Comparison of ENCODE assay signal across 8 cellular contexts in the genomic region with DNA sequence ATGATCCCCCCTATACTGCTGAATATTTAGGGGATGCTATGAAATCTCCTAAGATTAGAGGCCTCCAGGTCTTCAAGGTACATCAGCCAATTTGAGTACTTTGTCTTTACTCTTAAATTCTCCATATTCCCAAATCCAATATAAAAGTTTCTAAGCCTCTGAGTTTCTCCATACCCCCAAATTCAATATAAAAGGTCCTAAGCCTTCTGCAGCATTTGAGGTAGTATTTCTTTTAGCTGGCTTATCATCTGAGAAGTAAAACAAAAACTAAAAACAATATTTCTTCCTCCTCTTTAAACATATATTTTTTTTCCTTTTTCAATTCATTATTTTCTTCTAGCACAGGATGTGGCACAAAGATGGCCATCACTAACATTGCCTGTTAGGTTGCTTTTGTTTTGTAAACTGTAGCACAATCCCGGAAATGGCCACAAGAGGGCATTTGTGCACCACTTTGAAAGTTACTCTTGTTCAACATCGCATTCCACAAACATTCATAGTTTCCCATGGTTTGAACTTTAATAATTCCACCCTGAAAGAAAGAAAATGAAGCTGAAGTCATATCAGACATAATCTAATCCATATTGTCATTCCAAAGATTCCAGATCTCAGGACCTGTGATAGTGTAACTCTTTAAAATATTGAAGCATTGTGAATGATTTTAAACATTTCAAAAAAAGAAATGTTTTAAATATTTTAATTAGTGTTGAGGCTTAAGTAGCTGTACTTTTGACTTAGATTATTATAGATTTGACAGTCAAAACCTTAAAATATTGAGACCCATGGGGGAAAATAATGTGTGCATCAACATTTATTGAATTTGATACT. TPM values are rescaled to one million over a fixed set of nuclear protein-coding genes. Genes with fewer than 3 reads are reported as not detected.
DNase-seq lines count a peak whose midpoint lies in the region; ATAC-seq and TF ChIP-seq lines count a peak whose summit lies in the region.

No MANE protein-coding gene starts in this region.

- no peaks in the 10 kb centered on the region for H4K20me1 ChIP-seq in neural progenitor cell (ENCODE audit: low read depth)

- ATAC-seq in HG02759 (IDR thresholded peaks at IDR 0.05; ENCODE audit: unreplicated experiment) (peak; percentile 89), upper lobe of left lung (ENCODE audit: low FRiP score in 2 of 2) (peak; percentile 63 to 76)
- ATAC-seq in activated CD8-positive, alpha-beta T cell treated with anti-CD3 and anti-CD28 coated beads, Interleukin-2, amount 10 ng/mL, durations not matched to agents 7 days and 5 days: no peak

- H3K4me1 ChIP-seq in neural progenitor cell (peaks cover 8% of the 10 kb centered on the region), upper lobe of left lung (no peaks in the 10 kb centered on the region)

- no peaks in the 10 kb centered on the region for H3F3A ChIP-seq in neural progenitor cell (ENCODE audit: low read depth)

- TF ChIP-seq CTCF in GM12872 (IDR thresholded peaks at IDR 0.05; ENCODE audit: insufficient read depth, low read depth, low read length) (peak; percentile 79), neural progenitor cell (IDR thresholded peaks at IDR 0.05) (peak; percentile 92), upper lobe of left lung (IDR thresholded peaks at IDR 0.05) (peak; percentile 59 to 83 (median 71))

- TF ChIP-seq EP300 in upper lobe of left lung (IDR thresholded peaks at IDR 0.05): no peak

- DNase-seq in AG08396 (ENCODE audit: low spot score) (peak; percentile 48), NCI-H1092 treated with DMSO at 0.1 percent for 48 hours (lab: John Stamatoyannopoulos, UW) (peak; percentile 4), fibroblast of gingiva (ENCODE audit: low read depth) (peak; percentile 36), neural progenitor cell (ENCODE audit: low spot score) (peak; percentile 73), upper lobe of left lung (peak in 1 of 2 donors; percentile 65)
- DNase-seq in activated CD8-positive, alpha-beta T cell treated with anti-CD3 and anti-CD28 coated beads, Interleukin-2, amount 10 ng/mL, durations not matched to agents 7 days and 5 days: peak; percentile 68

- H3K4me3 Mint-ChIP-seq in activated CD8-positive, alpha-beta T cell treated with anti-CD3 and anti-CD28 coated beads, Interleukin-2, amount 10 ng/mL, durations not matched to agents 7 days and 5 days: no peak overlapping the region
- no peak overlapping the region for H3K4me3 Mint-ChIP-seq in neural progenitor cell

- H3K4me3 ChIP-seq in neural progenitor cell: no peak overlapping the region
- no peak overlapping the region for H3K4me3 ChIP-seq in upper lobe of left lung

- H3K4me1 Mint-ChIP-seq in activated CD8-positive, alpha-beta T cell treated with anti-CD3 and anti-CD28 coated beads, Interleukin-2, amount 10 ng/mL, durations not matched to agents 7 days and 5 days (ENCODE audit: low read depth): no peaks in the 10 kb centered on the region
- no peaks in the 10 kb centered on the region for H3K4me1 Mint-ChIP-seq in neural progenitor cell

- no peak overlapping the region for H3K9ac ChIP-seq in neural progenitor cell

- no peak for TF ChIP-seq POLR2A in upper lobe of left lung (IDR thresholded peaks at IDR 0.05)

- H3K27ac ChIP-seq in neural progenitor cell: no peak overlapping the region
- no peak overlapping the region for H3K27ac ChIP-seq in upper lobe of left lung

- H3K9me3 Mint-ChIP-seq in activated CD8-positive, alpha-beta T cell treated with anti-CD3 and anti-CD28 coated beads, Interleukin-2, amount 10 ng/mL, durations not matched to agents 7 days and 5 days (ENCODE audit: insufficient read depth): no peaks in the 10 kb centered on the region
- no peaks in the 10 kb centered on the region for H3K9me3 Mint-ChIP-seq in neural progenitor cell

- H3K9me3 ChIP-seq in neural progenitor cell (ENCODE audit: low read depth) (no peaks in the 10 kb centered on the region), upper lobe of left lung (no peaks in the 10 kb centered on the region)

- WGBS in upper lobe of left lung, 2 donors: 0 to 2% methylated on average over 2 of the region's 2 CpGs

- no peaks in the 10 kb centered on the region for H3K36me3 Mint-ChIP-seq in activated CD8-positive, alpha-beta T cell treated with anti-CD3 and anti-CD28 coated beads, Interleukin-2, amount 10 ng/mL, durations not matched to agents 7 days and 5 days (ENCODE audit: low read depth)
- H3K36me3 Mint-ChIP-seq in neural progenitor cell: no peaks in the 10 kb centered on the region

- no peak overlapping the region for H3K27ac Mint-ChIP-seq in activated CD8-positive, alpha-beta T cell treated with anti-CD3 and anti-CD28 coated beads, Interleukin-2, amount 10 ng/mL, durations not matched to agents 7 days and 5 days
- H3K27ac Mint-ChIP-seq in neural progenitor cell: no peak overlapping the region

- no peaks in the 10 kb centered on the region for H3K79me2 ChIP-seq in neural progenitor cell (ENCODE audit: low read depth)

- peaks cover 12% of the 10 kb centered on the region for H3K27me3 Mint-ChIP-seq in activated CD8-positive, alpha-beta T cell treated with anti-CD3 and anti-CD28 coated beads, Interleukin-2, amount 10 ng/mL, durations not matched to agents 7 days and 5 days (ENCODE audit: low read depth)
- no peaks in the 10 kb centered on the region for H3K27me3 Mint-ChIP-seq in neural progenitor cell (ENCODE audit: insufficient read depth, low read depth)

- H3K36me3 ChIP-seq in neural progenitor cell: no peaks in the 10 kb centered on the region
- H3K36me3 ChIP-seq in upper lobe of left lung: no peaks in the 10 kb centered on the region

- POLR2A ChIA-PET in activated CD8-positive, alpha-beta T cell treated with anti-CD3 and anti-CD28 coated beads, Interleukin-2, amount 10 ng/mL, durations not matched to agents 7 days and 5 days (lab: Charles Lee): no interaction called here

- CTCF ChIA-PET in activated CD8-positive, alpha-beta T cell treated with anti-CD3 and anti-CD28 coated beads, Interleukin-2, amount 10 ng/mL, durations not matched to agents 7 days and 5 days (lab: Charles Lee): interaction anchor here (0.9 to 2.7 kb wide), 7 partner anchors 10 to 229 kb away, joined by 3 to 15 read pairs (median 3); no protein-coding TSS in a partner anchor

- H3K27me3 ChIP-seq in neural progenitor cell: no peaks in the 10 kb centered on the region
- H3K27me3 ChIP-seq in upper lobe of left lung: no peaks in the 10 kb centered on the region

- H2AFZ ChIP-seq in neural progenitor cell (replicated peaks): peak overlapping the region; percentile 26

- no peak overlapping the region for H3K4me2 ChIP-seq in neural progenitor cell

RNA-seq across cellular contexts. Expression of a gene that starts 21.0 kb away (rescaled TPM):
- total RNA-seq in activated CD8-positive, alpha-beta T cell treated with anti-CD3 and anti-CD28 coated beads, Interleukin-2, amount 10 ng/mL, durations not matched to agents 7 days and 5 days: not detected
- total RNA-seq in neural progenitor cell (ENCODE audit: low replicate concordance) (not detected in 2 replicates), upper lobe of left lung (1,000 to 10,000 TPM in 1 of 6 donors, 100 to 1,000 TPM in 5; 324 to 1,419 (median 520) TPM)

RNA-seq across cellular contexts. Expression of a gene that starts 26.0 kb away (rescaled TPM):
- not detected for total RNA-seq in activated CD8-positive, alpha-beta T cell treated with anti-CD3 and anti-CD28 coated beads, Interleukin-2, amount 10 ng/mL, durations not matched to agents 7 days and 5 days
- total RNA-seq in neural progenitor cell (ENCODE audit: low replicate concordance) (not detected in 2 replicates), upper lobe of left lung (10 to 100 TPM in 2 of 6 donors, not detected in 4; 10.0 to 14.3 TPM)

RNA-seq across cellular contexts. Expression of a gene that starts 48.8 kb away (rescaled TPM):
- not detected for total RNA-seq in activated CD8-positive, alpha-beta T cell treated with anti-CD3 and anti-CD28 coated beads, Interleukin-2, amount 10 ng/mL, durations not matched to agents 7 days and 5 days
- not detected in 2 replicates for total RNA-seq in neural progenitor cell (ENCODE audit: low replicate concordance)
- not detected for total RNA-seq in upper lobe of left lung

Comparison
In these comparisons a context has a peak if more than half of its experiments do, and no peak if none do; other contexts are left out.
1. RNA of a gene that starts 21.0 kb away (total RNA-seq): 324 to 1,419 TPM in upper lobe of left lung; not detected in activated CD8-positive, alpha-beta T cell treated with anti-CD3 and anti-CD28 coated beads, Interleukin-2, amount 10 ng/mL, durations not matched to agents 7 days and 5 days and not detected in neural progenitor cell; every median in the first group is over 100 times any median in the second.
2. Peak in every context shown above with its lines, with median percentiles within 50 percentile points of each other: CTCF ChIP-seq.